8 cellular contexts compared by ENCODE assay signal in the genomic region with DNA sequence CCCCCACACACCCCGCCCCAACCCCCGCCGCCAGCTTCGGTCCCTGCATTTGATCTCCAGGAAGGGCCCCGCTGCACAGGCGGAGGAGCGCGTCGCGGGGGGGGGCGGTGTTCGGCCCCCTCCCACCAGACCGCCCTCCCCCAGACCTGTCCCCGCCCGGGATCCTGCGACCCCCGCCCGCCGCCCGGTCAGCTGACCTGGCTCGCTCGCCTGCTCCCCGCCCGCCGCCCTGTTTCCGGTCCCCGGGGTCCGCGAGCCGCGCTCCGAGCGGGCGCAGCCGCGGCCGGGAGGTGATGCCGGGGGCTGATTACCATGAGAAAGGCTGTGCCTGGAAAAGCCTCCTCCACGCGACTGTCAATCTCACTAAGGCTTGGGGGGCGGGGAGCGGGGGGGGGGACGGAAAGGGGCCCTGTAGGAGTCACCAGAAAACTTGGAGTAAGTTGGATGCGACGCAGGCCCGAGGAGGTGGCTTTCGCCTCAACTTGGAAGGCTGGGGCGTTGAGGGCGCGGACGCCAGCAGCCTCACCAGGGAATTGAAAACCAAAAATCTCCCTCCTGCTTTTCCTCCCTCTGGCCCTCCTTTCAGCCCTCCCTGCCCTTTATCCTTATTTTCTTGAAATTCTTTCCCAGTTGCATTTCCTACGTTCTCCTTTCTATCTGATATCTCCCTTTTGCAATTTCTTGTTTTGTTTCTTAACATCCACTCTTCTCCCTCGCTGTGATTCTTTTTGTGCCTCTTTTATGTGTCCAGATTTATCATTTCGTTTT. TPM values are rescaled to one million over a fixed set of nuclear protein-coding genes. Genes with fewer than 3 reads are reported as not detected.
DNase-seq lines count a peak whose midpoint lies in the region; TF ChIP-seq lines count a peak whose summit lies in the region.

No MANE protein-coding gene starts in this region.

- H3K36me3 Mint-ChIP-seq in activated T-cell treated with anti-CD3 and anti-CD28 coated beads, Interleukin-2, amount 50 U/mL, for 24 hours (ENCODE audit: low read depth) = no peaks in the 10 kb centered on the region

- H3K36me3 ChIP-seq in SU-DHL-6 (ENCODE audit: low read length) (no peaks in the 10 kb centered on the region), esophagus (ENCODE audit: control insufficient read depth in 2 of 2, insufficient read depth in 2 of 2, low read length in 1 of 2) (no peaks in the 10 kb centered on the region), muscle layer of colon (ENCODE audit: insufficient read depth, low read length) (no peaks in the 10 kb centered on the region), urinary bladder (ENCODE audit: insufficient read depth) (no peaks in the 10 kb centered on the region)

- H3K4me1 Mint-ChIP-seq in activated T-cell treated with anti-CD3 and anti-CD28 coated beads, Interleukin-2, amount 50 U/mL, for 24 hours (ENCODE audit: low read depth) = peaks cover 17% of the 10 kb centered on the region

- peaks cover 9% of the 10 kb centered on the region; the same call in 1 of the 2 replicates for H3F3A ChIP-seq in SU-DHL-6 (ENCODE audit: insufficient read depth)

- peak overlapping the region; percentile 80 for H3K4me3 Mint-ChIP-seq in activated T-cell treated with anti-CD3 and anti-CD28 coated beads, Interleukin-2, amount 50 U/mL, for 24 hours

- H3K4me1 ChIP-seq in esophagus (ENCODE audit: control insufficient read depth in 2 of 2, insufficient read depth in 2 of 2, low read length in 1 of 2) (no peaks in the 10 kb centered on the region), muscle layer of colon (ENCODE audit: insufficient read depth, low read length) (no peaks in the 10 kb centered on the region), urinary bladder (ENCODE audit: insufficient read depth) (no peaks in the 10 kb centered on the region)

- no peak for DNase-seq in activated T-cell treated with anti-CD3 and anti-CD28 coated beads, Interleukin-2, amount 50 U/mL, for 24 hours
- DNase-seq in activated T-cell treated with anti-CD3 and anti-CD28 coated beads for 4 hours = no peak
- DNase-seq in DMS153 (lab: John Stamatoyannopoulos, UW) = no peak
- DNase-seq in hepatic stellate cell (ENCODE audit: low spot score) = no peak

- H4K20me1 ChIP-seq in SU-DHL-6 (ENCODE audit: low read depth, low read length) = no peaks in the 10 kb centered on the region

- peak overlapping the region; percentile 36 for H2AFZ ChIP-seq in SU-DHL-6 (ENCODE audit: low read depth, low read length, severe bottlenecking)

- WGBS in esophagus, 2 donors = 12% methylated on average over 45 to 54 of the region's 54 CpGs
- 3% methylated on average over 54 of the region's 54 CpGs for WGBS in urinary bladder

- H3K9ac ChIP-seq in SU-DHL-6 (ENCODE audit: low read length) (peak overlapping the region; percentile 45), muscle layer of colon (ENCODE audit: low read length) (no peak overlapping the region)

- H3K9me3 Mint-ChIP-seq in activated T-cell treated with anti-CD3 and anti-CD28 coated beads, Interleukin-2, amount 50 U/mL, for 24 hours = no peaks in the 10 kb centered on the region

- H3K9me2 ChIP-seq in SU-DHL-6 (replicated peaks; ENCODE audit: insufficient read depth, low read length) = no peaks in the 10 kb centered on the region

- no peak for TF ChIP-seq CTCF in SU-DHL-6 (IDR thresholded peaks at IDR 0.05; ENCODE audit: insufficient read depth, low read length, poor library complexity, severe bottlenecking)

- no peaks in the 10 kb centered on the region for H3K9me3 ChIP-seq in SU-DHL-6 (ENCODE audit: insufficient read depth, low read length)
- no peaks in the 10 kb centered on the region for H3K9me3 ChIP-seq in esophagus (ENCODE audit: control insufficient read depth in 2 of 2, insufficient read depth in 1 of 2, low read depth in 1 of 2, low read length in 1 of 2)
- no peaks in the 10 kb centered on the region for H3K9me3 ChIP-seq in muscle layer of colon (ENCODE audit: low read length)

- H3K4me3 ChIP-seq in SU-DHL-6 (ENCODE audit: insufficient read depth, low read length, poor library complexity, severe bottlenecking) (peak overlapping the region; percentile 53), esophagus (ENCODE audit: low read depth in 1 of 2, low read length in 2 of 2) (peak overlapping the region; percentile 18 to 61), muscle layer of colon (ENCODE audit: low read depth in 1 of 2, low read length in 2 of 2) (peak overlapping the region; percentile 47 to 58), urinary bladder (ENCODE audit: low read depth, low read length) (peak overlapping the region; percentile 84)

- peaks cover 71% of the 10 kb centered on the region for H3K27me3 Mint-ChIP-seq in activated T-cell treated with anti-CD3 and anti-CD28 coated beads, Interleukin-2, amount 50 U/mL, for 24 hours

- H3K27me3 ChIP-seq in SU-DHL-6 (ENCODE audit: low read length) (no peaks in the 10 kb centered on the region), esophagus (ENCODE audit: control insufficient read depth in 1 of 2, insufficient read depth in 2 of 2, low read length in 2 of 2) (peaks cover 0 to 6% of the 10 kb centered on the region in 2 donors), muscle layer of colon (ENCODE audit: control insufficient read depth in 1 of 2, insufficient read depth in 2 of 2, low read length in 2 of 2) (peaks cover 17 to 18% of the 10 kb centered on the region in 2 donors)

- H3K27ac ChIP-seq in SU-DHL-6 (ENCODE audit: low read depth, low read length) = no peak overlapping the region
- H3K27ac ChIP-seq in esophagus (ENCODE audit: low read depth in 2 of 2, low read length in 1 of 2) = peak overlapping the region; percentile 53 to 85
- H3K27ac ChIP-seq in muscle layer of colon (ENCODE audit: low read depth, low read length) = peak overlapping the region; percentile 7
- H3K27ac ChIP-seq in urinary bladder (ENCODE audit: low read depth) = peak overlapping the region; percentile 50

- H3K27ac Mint-ChIP-seq in activated T-cell treated with anti-CD3 and anti-CD28 coated beads, Interleukin-2, amount 50 U/mL, for 24 hours = no peak overlapping the region

- H3K79me2 ChIP-seq in SU-DHL-6 (ENCODE audit: insufficient read depth, low read length) = no peaks in the 10 kb centered on the region

- H3K4me2 ChIP-seq in SU-DHL-6 (ENCODE audit: low read depth, low read length, poor library complexity, severe bottlenecking) = peak overlapping the region; percentile 88

RNA-seq across cellular contexts. Expression of a gene that starts 4.5 kb away (rescaled TPM):
- polyA plus RNA-seq in esophagus (1 to 10 TPM; 3.7 to 5.9 TPM), urinary bladder (66.7 TPM)
- total RNA-seq in urinary bladder = 307 TPM
